In the genomic region with DNA sequence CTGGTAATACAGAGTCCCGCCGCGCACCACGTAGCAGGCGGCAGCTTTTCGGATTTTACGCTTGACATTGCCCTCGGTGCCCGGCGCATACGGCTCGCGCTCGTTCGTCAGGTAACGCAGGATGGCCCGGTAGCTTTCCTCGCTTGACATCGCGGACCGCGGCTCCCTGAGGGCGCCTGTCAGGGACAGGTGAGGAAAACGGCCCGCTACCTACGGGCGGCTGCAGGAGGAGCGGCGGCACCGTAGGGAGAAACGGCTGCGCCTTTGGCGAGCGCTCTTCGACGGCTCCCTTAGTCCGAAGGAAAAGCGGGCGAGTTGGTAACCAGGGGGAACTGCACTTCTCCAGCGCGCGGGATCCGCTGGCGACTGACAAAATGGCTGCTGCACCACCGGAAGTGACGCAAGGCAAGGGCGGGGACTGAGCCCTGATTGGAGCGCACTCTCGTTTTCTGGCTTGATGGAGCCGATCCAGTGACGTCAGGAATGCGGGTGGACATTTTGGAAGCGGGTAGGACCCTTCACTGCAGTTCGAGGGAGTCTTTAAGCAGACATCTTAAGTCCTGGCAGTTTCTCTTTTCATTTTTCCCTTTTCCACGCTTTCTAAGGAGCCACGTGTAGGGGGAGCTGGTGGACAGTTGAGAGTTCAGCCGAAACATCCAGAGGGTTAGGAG, we compare ENCODE assay signal across 1 cellular context.
TF ChIP-seq lines count a peak whose summit lies in the region.

A gene with protein sequence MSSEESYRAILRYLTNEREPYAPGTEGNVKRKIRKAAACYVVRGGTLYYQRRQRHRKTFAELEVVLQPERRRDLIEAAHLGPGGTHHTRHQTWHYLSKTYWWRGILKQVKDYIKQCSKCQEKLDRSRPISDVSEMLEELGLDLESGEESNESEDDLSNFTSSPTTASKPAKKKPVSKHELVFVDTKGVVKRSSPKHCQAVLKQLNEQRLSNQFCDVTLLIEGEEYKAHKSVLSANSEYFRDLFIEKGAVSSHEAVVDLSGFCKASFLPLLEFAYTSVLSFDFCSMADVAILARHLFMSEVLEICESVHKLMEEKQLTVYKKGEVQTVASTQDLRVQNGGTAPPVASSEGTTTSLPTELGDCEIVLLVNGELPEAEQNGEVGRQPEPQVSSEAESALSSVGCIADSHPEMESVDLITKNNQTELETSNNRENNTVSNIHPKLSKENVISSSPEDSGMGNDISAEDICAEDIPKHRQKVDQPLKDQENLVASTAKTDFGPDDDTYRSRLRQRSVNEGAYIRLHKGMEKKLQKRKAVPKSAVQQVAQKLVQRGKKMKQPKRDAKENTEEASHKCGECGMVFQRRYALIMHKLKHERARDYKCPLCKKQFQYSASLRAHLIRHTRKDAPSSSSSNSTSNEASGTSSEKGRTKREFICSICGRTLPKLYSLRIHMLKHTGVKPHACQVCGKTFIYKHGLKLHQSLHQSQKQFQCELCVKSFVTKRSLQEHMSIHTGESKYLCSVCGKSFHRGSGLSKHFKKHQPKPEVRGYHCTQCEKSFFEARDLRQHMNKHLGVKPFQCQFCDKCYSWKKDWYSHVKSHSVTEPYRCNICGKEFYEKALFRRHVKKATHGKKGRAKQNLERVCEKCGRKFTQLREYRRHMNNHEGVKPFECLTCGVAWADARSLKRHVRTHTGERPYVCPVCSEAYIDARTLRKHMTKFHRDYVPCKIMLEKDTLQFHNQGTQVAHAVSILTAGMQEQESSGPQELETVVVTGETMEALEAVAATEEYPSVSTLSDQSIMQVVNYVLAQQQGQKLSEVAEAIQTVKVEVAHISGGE (minus strand): TSS at position 368 of the 671 bp plus-strand sequence. CDS start 218 bp downstream, at position 150.

TF ChIP-seq in SK-N-SH, 30 proteins besides CTCF, POLR2A, EP300 and RAD21 (continued from another document):
- TF ChIP-seq REST (IDR thresholded peaks at IDR 0.05; ENCODE audit: low read depth, low read length) (no peak), RFX5 (IDR thresholded peaks at IDR 0.05; ENCODE audit: low read length) (peak; percentile 80), FOXM1 (IDR thresholded peaks at IDR 0.05; ENCODE audit: low read depth) (no peak), MEF2A (IDR thresholded peaks at IDR 0.05; ENCODE audit: borderline replicate concordance, low read depth) (no peak), YY1 (IDR thresholded peaks at IDR 0.05; ENCODE audit: low read depth) (peak; percentile 99), SMC3 (IDR thresholded peaks at IDR 0.05; ENCODE audit: low read depth, low read length) (peak; percentile 33), USF2 (IDR thresholded peaks at IDR 0.05; ENCODE audit: borderline replicate concordance, low read depth, low read length) (peak; percentile 21; the same call in 1 of the 2 replicates), EZH2phosphoT487 (IDR thresholded peaks at IDR 0.05; ENCODE audit: borderline replicate concordance, low read depth) (no peak), IRF3 (IDR thresholded peaks at IDR 0.05; ENCODE audit: low read depth, low read length) (peak; percentile 19; the same call in 1 of the 2 replicates), JUND (IDR thresholded peaks at IDR 0.05) (no peak), FOXJ3 (CRISPR knock-in tag; IDR thresholded peaks at IDR 0.05) (peak; percentile 15; the same call in 1 of the 2 replicates), POLR2AphosphoS5 (IDR thresholded peaks at IDR 0.05; ENCODE audit: low read depth, low read length) (peak; percentile 87), PBX3 (IDR thresholded peaks at IDR 0.05) (peak; percentile 61), RXRA (IDR thresholded peaks at IDR 0.05; ENCODE audit: borderline replicate concordance, low read depth) (no peak), MAX (IDR thresholded peaks at IDR 0.05; ENCODE audit: low read depth) (peak; percentile 95), GATA2 (CRISPR knock-in tag; IDR thresholded peaks at IDR 0.05) (no peak), TCF12 (IDR thresholded peaks at IDR 0.05) (no peak; the same call in 1 of the 2 replicates), ELF1 (IDR thresholded peaks at IDR 0.05) (peak; percentile 47; the same call in 1 of the 2 replicates), NFIC (IDR thresholded peaks at IDR 0.05; ENCODE audit: borderline replicate concordance) (no peak), FOSL2 (IDR thresholded peaks at IDR 0.05; ENCODE audit: borderline replicate concordance, low read depth) (no peak), TAF1 (IDR thresholded peaks at IDR 0.05; ENCODE audit: borderline replicate concordance, low read depth, low read length) (peak; percentile 19; the same call in 1 of the 2 replicates), GABPA (IDR thresholded peaks at IDR 0.05; ENCODE audit: low read depth) (peak; percentile 93), NRF1 (IDR thresholded peaks at IDR 0.05; ENCODE audit: low read depth, low read length) (no peak), TEAD4 (IDR thresholded peaks at IDR 0.05; ENCODE audit: borderline replicate concordance, insufficient read depth) (0 out of 2 replicates have a peak, but pooled peaks have one; percentile 8), RCOR1 (IDR thresholded peaks at IDR 0.05; ENCODE audit: low read length) (peak; percentile 60; the same call in 1 of the 2 replicates), SIN3A (IDR thresholded peaks at IDR 0.05; ENCODE audit: borderline replicate concordance, low read depth, low read length) (peak; percentile 82), CHD2 (IDR thresholded peaks at IDR 0.05; ENCODE audit: low read length, partially characterized antibody) (peak; percentile 58)
- TF ChIP-seq, protein P1, sequence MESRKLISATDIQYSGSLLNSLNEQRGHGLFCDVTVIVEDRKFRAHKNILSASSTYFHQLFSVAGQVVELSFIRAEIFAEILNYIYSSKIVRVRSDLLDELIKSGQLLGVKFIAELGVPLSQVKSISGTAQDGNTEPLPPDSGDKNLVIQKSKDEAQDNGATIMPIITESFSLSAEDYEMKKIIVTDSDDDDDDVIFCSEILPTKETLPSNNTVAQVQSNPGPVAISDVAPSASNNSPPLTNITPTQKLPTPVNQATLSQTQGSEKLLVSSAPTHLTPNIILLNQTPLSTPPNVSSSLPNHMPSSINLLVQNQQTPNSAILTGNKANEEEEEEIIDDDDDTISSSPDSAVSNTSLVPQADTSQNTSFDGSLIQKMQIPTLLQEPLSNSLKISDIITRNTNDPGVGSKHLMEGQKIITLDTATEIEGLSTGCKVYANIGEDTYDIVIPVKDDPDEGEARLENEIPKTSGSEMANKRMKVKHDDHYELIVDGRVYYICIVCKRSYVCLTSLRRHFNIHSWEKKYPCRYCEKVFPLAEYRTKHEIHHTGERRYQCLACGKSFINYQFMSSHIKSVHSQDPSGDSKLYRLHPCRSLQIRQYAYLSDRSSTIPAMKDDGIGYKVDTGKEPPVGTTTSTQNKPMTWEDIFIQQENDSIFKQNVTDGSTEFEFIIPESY (IDR thresholded peaks at IDR 0.05; ENCODE audit: borderline replicate concordance, low read depth): no peak
- TF ChIP-seq, protein P2, sequence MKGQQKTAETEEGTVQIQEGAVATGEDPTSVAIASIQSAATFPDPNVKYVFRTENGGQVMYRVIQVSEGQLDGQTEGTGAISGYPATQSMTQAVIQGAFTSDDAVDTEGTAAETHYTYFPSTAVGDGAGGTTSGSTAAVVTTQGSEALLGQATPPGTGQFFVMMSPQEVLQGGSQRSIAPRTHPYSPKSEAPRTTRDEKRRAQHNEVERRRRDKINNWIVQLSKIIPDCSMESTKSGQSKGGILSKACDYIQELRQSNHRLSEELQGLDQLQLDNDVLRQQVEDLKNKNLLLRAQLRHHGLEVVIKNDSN (IDR thresholded peaks at IDR 0.05; ENCODE audit: borderline replicate concordance, low read depth): peak; percentile 21; the same call in 1 of the 2 replicates
